1 cellular context compared by ENCODE assay signal in genomic region chr15:58307313-58307961, GRCh38.
TF ChIP-seq lines count a peak whose summit lies in the region.

No MANE protein-coding gene starts in this region.

TF ChIP-seq in H1, 55 proteins besides CTCF, POLR2A, EP300 and RAD21 (continued from another document):
- TF ChIP-seq ATF3 (IDR thresholded peaks at IDR 0.05; ENCODE audit: insufficient read depth, low read depth, low read length), result no peak
- TF ChIP-seq RFX5 (IDR thresholded peaks at IDR 0.05; ENCODE audit: borderline replicate concordance, low read depth, low read length), result no peak
- TF ChIP-seq USF2 (IDR thresholded peaks at IDR 0.05; ENCODE audit: low read length), result no peak
- TF ChIP-seq JUND (IDR thresholded peaks at IDR 0.05; ENCODE audit: low read length), result no peak
- TF ChIP-seq RBBP5 (IDR thresholded peaks at IDR 0.05; ENCODE audit: borderline replicate concordance, low read depth, low read length), result no peak
- TF ChIP-seq GTF2F1 (IDR thresholded peaks at IDR 0.05; ENCODE audit: borderline replicate concordance, low read depth, low read length), result no peak
